ENCODE assay signal across 1 cellular context in the genomic region with DNA sequence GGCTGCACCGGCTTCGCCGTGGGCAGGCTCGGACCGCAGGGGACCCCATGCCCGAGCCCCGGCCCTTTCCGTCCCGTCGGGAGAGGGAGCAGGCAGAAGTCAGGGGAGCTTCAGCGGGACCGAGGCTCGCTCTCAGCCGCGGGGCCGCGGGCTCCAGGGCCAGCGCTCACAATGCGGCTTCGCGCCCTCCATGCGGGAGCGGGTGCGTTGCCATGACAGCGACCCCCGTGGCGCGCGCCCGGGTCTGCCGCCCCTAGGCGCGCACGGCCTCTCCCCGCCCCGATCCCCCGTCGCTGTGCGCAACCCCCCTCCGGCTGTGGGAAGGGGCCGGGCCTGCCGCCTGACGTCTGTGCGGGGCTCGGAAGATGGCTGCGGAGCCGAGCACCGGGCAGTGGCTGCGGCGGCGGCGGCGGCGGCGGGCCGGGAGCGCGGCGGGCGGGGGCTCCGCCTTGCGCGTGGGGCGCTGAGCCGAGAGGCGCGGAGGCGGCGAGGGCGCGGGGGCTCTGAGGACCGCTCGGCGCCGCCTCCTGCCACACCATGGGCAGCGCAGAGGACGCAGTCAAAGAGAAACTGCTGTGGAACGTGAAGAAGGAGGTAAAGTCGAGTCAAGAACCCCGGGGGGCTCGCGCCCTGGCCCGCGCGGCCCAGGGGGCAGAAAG.
TF ChIP-seq lines count a peak whose summit lies in the region.

A gene with protein sequence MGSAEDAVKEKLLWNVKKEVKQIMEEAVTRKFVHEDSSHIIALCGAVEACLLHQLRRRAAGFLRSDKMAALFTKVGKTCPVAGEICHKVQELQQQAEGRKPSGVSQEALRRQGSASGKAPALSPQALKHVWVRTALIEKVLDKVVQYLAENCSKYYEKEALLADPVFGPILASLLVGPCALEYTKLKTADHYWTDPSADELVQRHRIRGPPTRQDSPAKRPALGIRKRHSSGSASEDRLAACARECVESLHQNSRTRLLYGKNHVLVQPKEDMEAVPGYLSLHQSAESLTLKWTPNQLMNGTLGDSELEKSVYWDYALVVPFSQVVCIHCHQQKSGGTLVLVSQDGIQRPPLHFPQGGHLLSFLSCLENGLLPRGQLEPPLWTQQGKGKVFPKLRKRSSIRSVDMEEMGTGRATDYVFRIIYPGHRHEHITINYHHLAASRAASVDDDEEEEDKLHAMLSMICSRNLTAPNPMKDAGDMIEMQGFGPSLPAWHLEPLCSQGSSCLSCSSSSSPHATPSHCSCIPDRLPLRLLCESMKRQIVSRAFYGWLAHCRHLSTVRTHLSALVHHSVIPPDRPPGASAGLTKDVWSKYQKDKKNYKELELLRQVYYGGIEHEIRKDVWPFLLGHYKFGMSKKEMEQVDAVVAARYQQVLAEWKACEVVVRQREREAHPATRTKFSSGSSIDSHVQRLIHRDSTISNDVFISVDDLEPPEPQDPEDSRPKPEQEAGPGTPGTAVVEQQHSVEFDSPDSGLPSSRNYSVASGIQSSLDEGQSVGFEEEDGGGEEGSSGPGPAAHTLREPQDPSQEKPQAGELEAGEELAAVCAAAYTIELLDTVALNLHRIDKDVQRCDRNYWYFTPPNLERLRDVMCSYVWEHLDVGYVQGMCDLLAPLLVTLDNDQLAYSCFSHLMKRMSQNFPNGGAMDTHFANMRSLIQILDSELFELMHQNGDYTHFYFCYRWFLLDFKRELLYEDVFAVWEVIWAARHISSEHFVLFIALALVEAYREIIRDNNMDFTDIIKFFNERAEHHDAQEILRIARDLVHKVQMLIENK (plus strand): TSS at position 350 of the 659 bp plus-strand sequence. CDS start 188 bp downstream, at position 538.

TF ChIP-seq in HEK293, 187 proteins besides CTCF, POLR2A, EP300 and RAD21 (continued from another document):
- TF ChIP-seq, protein P1, sequence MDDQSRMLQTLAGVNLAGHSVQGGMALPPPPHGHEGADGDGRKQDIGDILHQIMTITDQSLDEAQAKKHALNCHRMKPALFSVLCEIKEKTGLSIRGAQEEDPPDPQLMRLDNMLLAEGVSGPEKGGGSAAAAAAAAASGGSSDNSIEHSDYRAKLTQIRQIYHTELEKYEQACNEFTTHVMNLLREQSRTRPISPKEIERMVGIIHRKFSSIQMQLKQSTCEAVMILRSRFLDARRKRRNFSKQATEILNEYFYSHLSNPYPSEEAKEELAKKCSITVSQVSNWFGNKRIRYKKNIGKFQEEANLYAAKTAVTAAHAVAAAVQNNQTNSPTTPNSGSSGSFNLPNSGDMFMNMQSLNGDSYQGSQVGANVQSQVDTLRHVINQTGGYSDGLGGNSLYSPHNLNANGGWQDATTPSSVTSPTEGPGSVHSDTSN (CRISPR knock-in tag; IDR thresholded peaks at IDR 0.05) = no peak
- TF ChIP-seq ZNF777 (tag by site-specific recombination; IDR thresholded peaks at IDR 0.05; ENCODE audit: borderline replicate concordance) (no peak), ZNF248 (tag by site-specific recombination; IDR thresholded peaks at IDR 0.05) (no peak), ZNF623 (tag by site-specific recombination; IDR thresholded peaks at IDR 0.05) (no peak), SALL2 (tag by site-specific recombination; IDR thresholded peaks at IDR 0.05; ENCODE audit: borderline replicate concordance) (no peak), ZNF335 (tag by site-specific recombination; conservative IDR thresholded peaks at IDR 0.05) (no peak), ZNF214 (tag by site-specific recombination; IDR thresholded peaks at IDR 0.05; ENCODE audit: borderline replicate concordance) (no peak), ZBTB48 (tag by site-specific recombination; IDR thresholded peaks at IDR 0.05) (no peak), ZNF211 (tag by site-specific recombination; IDR thresholded peaks at IDR 0.05; ENCODE audit: low read depth) (no peak), ZNF169 (tag by site-specific recombination; IDR thresholded peaks at IDR 0.05) (no peak), ZNF174 (tag by site-specific recombination; IDR thresholded peaks at IDR 0.05) (no peak), ZBTB1 (tag by site-specific recombination; IDR thresholded peaks at IDR 0.05) (no peak), ZSCAN16 (tag by site-specific recombination; IDR thresholded peaks at IDR 0.05) (no peak), ZNF555 (tag by site-specific recombination; conservative IDR thresholded peaks at IDR 0.05) (no peak), ZNF76 (tag by site-specific recombination; IDR thresholded peaks at IDR 0.05; ENCODE audit: borderline replicate concordance, low read depth) (no peak), BCL11B (tag by site-specific recombination; IDR thresholded peaks at IDR 0.05; ENCODE audit: low read depth) (peak; percentile 46; the same call in 1 of the 2 replicates), ZNF404 (tag by site-specific recombination; IDR thresholded peaks at IDR 0.05) (no peak), ZNF785 (tag by site-specific recombination; IDR thresholded peaks at IDR 0.05) (0 out of 2 replicates have a peak, but pooled peaks have one; percentile 6), ZNF239 (tag by site-specific recombination; IDR thresholded peaks at IDR 0.05) (no peak), GLIS2 (tag by site-specific recombination; IDR thresholded peaks at IDR 0.05) (peak; percentile 87), ZNF140 (tag by site-specific recombination; IDR thresholded peaks at IDR 0.05) (no peak), GFI1B (tag by site-specific recombination; IDR thresholded peaks at IDR 0.05) (no peak), ZNF654 (tag by site-specific recombination; IDR thresholded peaks at IDR 0.05; ENCODE audit: low read depth) (no peak), ZNF596 (tag by site-specific recombination; IDR thresholded peaks at IDR 0.05) (no peak), ZNF792 (tag by site-specific recombination; IDR thresholded peaks at IDR 0.05) (no peak), ZNF473 (tag by site-specific recombination; IDR thresholded peaks at IDR 0.05) (no peak), ZNF48 (tag by site-specific recombination; IDR thresholded peaks at IDR 0.05) (no peak), HOXA7 (CRISPR knock-in tag; IDR thresholded peaks at IDR 0.05; ENCODE audit: borderline replicate concordance) (no peak), ZNF19 (tag by site-specific recombination; IDR thresholded peaks at IDR 0.05; ENCODE audit: low read depth) (no peak), ZNF610 (tag by site-specific recombination; IDR thresholded peaks at IDR 0.05; ENCODE audit: borderline replicate concordance) (no peak), KLF16 (tag by site-specific recombination; IDR thresholded peaks at IDR 0.05) (no peak)
- TF ChIP-seq, protein P2, sequence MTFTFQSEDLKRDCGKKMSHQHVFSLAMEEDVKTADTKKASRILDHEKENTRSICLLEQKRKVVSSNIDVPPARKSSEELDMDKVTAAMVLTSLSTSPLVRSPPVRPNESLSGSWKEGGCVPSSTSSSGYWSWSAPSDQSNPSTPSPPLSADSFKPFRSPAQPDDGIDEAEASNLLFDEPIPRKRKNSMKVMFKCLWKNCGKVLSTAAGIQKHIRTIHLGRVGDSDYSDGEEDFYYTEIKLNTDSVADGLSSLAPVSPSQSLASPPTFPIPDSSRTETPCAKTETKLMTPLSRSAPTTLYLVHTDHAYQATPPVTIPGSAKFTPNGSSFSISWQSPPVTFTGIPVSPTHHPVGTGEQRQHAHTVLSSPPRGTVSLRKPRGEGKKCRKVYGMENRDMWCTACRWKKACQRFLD (tag by site-specific recombination; IDR thresholded peaks at IDR 0.05) = 0 out of 2 replicates have a peak, but pooled peaks have one; percentile 14
- TF ChIP-seq, protein P3, sequence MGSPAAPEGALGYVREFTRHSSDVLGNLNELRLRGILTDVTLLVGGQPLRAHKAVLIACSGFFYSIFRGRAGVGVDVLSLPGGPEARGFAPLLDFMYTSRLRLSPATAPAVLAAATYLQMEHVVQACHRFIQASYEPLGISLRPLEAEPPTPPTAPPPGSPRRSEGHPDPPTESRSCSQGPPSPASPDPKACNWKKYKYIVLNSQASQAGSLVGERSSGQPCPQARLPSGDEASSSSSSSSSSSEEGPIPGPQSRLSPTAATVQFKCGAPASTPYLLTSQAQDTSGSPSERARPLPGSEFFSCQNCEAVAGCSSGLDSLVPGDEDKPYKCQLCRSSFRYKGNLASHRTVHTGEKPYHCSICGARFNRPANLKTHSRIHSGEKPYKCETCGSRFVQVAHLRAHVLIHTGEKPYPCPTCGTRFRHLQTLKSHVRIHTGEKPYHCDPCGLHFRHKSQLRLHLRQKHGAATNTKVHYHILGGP (tag by site-specific recombination; IDR thresholded peaks at IDR 0.05) = no peak
- TF ChIP-seq, protein P4, sequence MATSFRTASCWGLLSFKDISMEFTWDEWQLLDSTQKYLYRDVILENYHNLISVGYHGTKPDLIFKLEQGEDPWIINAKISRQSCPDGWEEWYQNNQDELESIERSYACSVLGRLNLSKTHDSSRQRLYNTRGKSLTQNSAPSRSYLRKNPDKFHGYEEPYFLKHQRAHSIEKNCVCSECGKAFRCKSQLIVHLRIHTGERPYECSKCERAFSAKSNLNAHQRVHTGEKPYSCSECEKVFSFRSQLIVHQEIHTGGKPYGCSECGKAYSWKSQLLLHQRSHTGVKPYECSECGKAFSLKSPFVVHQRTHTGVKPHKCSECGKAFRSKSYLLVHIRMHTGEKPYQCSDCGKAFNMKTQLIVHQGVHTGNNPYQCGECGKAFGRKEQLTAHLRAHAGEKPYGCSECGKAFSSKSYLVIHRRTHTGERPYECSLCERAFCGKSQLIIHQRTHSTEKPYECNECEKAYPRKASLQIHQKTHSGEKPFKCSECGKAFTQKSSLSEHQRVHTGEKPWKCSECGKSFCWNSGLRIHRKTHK (tag by site-specific recombination; IDR thresholded peaks at IDR 0.05) = no peak
- TF ChIP-seq, protein P5, sequence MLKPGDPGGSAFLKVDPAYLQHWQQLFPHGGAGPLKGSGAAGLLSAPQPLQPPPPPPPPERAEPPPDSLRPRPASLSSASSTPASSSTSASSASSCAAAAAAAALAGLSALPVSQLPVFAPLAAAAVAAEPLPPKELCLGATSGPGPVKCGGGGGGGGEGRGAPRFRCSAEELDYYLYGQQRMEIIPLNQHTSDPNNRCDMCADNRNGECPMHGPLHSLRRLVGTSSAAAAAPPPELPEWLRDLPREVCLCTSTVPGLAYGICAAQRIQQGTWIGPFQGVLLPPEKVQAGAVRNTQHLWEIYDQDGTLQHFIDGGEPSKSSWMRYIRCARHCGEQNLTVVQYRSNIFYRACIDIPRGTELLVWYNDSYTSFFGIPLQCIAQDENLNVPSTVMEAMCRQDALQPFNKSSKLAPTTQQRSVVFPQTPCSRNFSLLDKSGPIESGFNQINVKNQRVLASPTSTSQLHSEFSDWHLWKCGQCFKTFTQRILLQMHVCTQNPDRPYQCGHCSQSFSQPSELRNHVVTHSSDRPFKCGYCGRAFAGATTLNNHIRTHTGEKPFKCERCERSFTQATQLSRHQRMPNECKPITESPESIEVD (tag by site-specific recombination; IDR thresholded peaks at IDR 0.05) = no peak
- TF ChIP-seq, protein P6, sequence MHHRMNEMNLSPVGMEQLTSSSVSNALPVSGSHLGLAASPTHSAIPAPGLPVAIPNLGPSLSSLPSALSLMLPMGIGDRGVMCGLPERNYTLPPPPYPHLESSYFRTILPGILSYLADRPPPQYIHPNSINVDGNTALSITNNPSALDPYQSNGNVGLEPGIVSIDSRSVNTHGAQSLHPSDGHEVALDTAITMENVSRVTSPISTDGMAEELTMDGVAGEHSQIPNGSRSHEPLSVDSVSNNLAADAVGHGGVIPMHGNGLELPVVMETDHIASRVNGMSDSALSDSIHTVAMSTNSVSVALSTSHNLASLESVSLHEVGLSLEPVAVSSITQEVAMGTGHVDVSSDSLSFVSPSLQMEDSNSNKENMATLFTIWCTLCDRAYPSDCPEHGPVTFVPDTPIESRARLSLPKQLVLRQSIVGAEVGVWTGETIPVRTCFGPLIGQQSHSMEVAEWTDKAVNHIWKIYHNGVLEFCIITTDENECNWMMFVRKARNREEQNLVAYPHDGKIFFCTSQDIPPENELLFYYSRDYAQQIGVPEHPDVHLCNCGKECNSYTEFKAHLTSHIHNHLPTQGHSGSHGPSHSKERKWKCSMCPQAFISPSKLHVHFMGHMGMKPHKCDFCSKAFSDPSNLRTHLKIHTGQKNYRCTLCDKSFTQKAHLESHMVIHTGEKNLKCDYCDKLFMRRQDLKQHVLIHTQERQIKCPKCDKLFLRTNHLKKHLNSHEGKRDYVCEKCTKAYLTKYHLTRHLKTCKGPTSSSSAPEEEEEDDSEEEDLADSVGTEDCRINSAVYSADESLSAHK (tag by site-specific recombination; IDR thresholded peaks at IDR 0.05) = no peak
